In the genomic region with DNA sequence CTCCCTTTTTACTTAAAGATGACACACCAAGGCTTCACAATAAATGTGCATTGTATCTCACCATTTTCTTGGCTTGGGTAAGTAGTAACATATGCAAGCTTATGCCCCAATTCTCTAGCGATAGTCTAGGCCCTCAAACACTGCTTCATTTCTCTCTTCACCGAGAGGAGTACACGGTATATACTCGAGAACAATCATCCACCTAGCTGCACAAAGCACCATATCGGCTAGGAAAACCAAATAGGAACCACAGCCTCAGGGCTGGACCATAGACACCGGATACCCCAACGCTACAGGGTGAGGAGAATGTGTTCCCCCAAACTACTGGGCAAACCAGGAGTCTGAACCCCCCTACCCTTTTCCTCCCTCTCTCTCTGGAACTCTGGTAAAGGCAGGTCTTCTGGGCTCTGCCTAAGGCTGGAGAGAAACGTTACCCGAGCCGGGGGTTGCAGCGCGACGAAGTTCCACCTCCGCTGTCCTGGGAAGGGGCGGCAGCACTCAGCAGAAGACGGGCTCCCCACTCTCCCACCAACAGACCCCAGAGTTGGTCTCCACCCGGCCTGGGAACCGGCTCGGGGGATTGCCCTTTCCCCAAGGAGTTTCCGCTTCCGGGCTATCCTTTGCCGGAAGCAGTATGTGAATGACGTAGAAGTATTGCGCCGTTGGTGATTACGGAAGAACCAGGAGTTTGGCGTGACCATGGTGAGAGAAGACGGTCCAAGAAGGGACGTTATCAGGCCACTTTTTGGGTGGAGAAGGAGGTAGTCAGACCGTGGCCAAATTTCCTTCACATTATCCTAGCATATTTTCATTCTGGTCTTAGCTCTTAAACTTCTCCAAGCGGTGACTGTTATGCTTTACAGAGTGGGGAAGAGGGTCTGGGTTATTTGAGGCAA, we compare ENCODE assay signal across 8 cellular contexts. TPM values are rescaled to one million over a fixed set of nuclear protein-coding genes. Genes with fewer than 3 reads are reported as not detected.
DNase-seq lines count a peak whose midpoint lies in the region; ATAC-seq and TF ChIP-seq lines count a peak whose summit lies in the region.

A gene with protein sequence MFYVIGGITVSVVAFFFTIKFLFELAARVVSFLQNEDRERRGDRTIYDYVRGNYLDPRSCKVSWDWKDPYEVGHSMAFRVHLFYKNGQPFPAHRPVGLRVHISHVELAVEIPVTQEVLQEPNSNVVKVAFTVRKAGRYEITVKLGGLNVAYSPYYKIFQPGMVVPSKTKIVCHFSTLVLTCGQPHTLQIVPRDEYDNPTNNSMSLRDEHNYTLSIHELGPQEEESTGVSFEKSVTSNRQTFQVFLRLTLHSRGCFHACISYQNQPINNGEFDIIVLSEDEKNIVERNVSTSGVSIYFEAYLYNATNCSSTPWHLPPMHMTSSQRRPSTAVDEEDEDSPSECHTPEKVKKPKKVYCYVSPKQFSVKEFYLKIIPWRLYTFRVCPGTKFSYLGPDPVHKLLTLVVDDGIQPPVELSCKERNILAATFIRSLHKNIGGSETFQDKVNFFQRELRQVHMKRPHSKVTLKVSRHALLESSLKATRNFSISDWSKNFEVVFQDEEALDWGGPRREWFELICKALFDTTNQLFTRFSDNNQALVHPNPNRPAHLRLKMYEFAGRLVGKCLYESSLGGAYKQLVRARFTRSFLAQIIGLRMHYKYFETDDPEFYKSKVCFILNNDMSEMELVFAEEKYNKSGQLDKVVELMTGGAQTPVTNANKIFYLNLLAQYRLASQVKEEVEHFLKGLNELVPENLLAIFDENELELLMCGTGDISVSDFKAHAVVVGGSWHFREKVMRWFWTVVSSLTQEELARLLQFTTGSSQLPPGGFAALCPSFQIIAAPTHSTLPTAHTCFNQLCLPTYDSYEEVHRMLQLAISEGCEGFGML (minus strand): TSS at position 582 of the 896 bp plus-strand sequence. CDS start 27,465 bp downstream, outside the sequence.
Gene FCF1 (plus strand): TSS at position 646 of the 896 bp plus-strand sequence. CDS start 54 bp downstream, at position 700.

- TF ChIP-seq POLR2A in erythroblast (IDR thresholded peaks at IDR 0.05; ENCODE audit: low read length): peak; percentile 96

- no peaks in the 10 kb centered on the region for H3K9me3 Mint-ChIP-seq in stimulated activated effector memory CD8-positive, alpha-beta T cell treated with anti-CD3 and anti-CD28 coated beads, Interleukin-12 subunit alpha, Interleukin-12 subunit beta, amount 100 ng/mL, for 72 hours

- peaks cover 35% of the 10 kb centered on the region for H3K4me1 Mint-ChIP-seq in stimulated activated effector memory CD8-positive, alpha-beta T cell treated with anti-CD3 and anti-CD28 coated beads, Interleukin-12 subunit alpha, Interleukin-12 subunit beta, amount 100 ng/mL, for 72 hours

- peak within 1 kb of the TSS; percentile 73 to 90 (median 82) for H3K27ac ChIP-seq in BLaER1 treated with 17β-estradiol and CSF1 and Interleukin-3, amounts not matched to agents 10 nM and 100 nM
- H3K27ac ChIP-seq in HUES6 (ENCODE audit: low read depth, low read length): no peak within 1 kb of the TSS

- peaks cover 40% of the 10 kb centered on the region for H3K36me3 Mint-ChIP-seq in stimulated activated effector memory CD8-positive, alpha-beta T cell treated with anti-CD3 and anti-CD28 coated beads, Interleukin-12 subunit alpha, Interleukin-12 subunit beta, amount 100 ng/mL, for 72 hours

- no peaks in the 10 kb centered on the region for H3K9me3 ChIP-seq in BLaER1 treated with 17β-estradiol and CSF1 and Interleukin-3, amounts not matched to agents 10 nM and 100 nM (replicated peaks in 1 of 11)
- no peaks in the 10 kb centered on the region for H3K9me3 ChIP-seq in HUES6 (ENCODE audit: control insufficient read depth, insufficient read depth, low read depth, low read length)

- peak within 1 kb of the TSS; percentile 80 to 91 (median 87) for H3K9ac ChIP-seq in BLaER1 treated with 17β-estradiol and CSF1 and Interleukin-3, amounts not matched to agents 10 nM and 100 nM
- H3K9ac ChIP-seq in HUES6 (ENCODE audit: low read length): peak within 1 kb of the TSS; percentile 78

- H3K36me3 ChIP-seq in BLaER1 treated with 17β-estradiol and CSF1 and Interleukin-3, amounts not matched to agents 10 nM and 100 nM: peaks cover 26 to 37% (median 34%) of the 10 kb centered on the region in 11 experiments
- peaks cover 28% of the 10 kb centered on the region for H3K36me3 ChIP-seq in HUES6 (ENCODE audit: control insufficient read depth, insufficient read depth, low read length)

- peak; percentile 87 for ATAC-seq in GM21360 (IDR thresholded peaks at IDR 0.05; ENCODE audit: unreplicated experiment)
- ATAC-seq in stimulated activated effector memory CD8-positive, alpha-beta T cell treated with anti-CD3 and anti-CD28 coated beads, Interleukin-12 subunit alpha, Interleukin-12 subunit beta, amount 100 ng/mL, for 72 hours: peak; percentile 100

- peak within 1 kb of the TSS; percentile 74 to 98 (median 93) for H3K4me2 ChIP-seq in BLaER1 treated with 17β-estradiol and CSF1 and Interleukin-3, amounts not matched to agents 10 nM and 100 nM

- H3K4me3 ChIP-seq in BLaER1 treated with 17β-estradiol and CSF1 and Interleukin-3, amounts not matched to agents 10 nM and 100 nM: peak within 1 kb of the TSS; percentile 74 to 97 (median 82)
- peak within 1 kb of the TSS; percentile 89 for H3K4me3 ChIP-seq in HUES6 (ENCODE audit: low read depth, low read length)

- H4K20me1 ChIP-seq in BLaER1 treated with 17β-estradiol and CSF1 and Interleukin-3, amounts not matched to agents 10 nM and 100 nM: peaks cover 0 to 44% (median 24%) of the 10 kb centered on the region in 11 experiments; a peak in 13 of 22 replicates

- DNase-seq in activated CD8-positive, alpha-beta memory T cell treated with anti-CD3 and anti-CD28 coated beads for 48 hours (ENCODE audit: low read depth in 2 of 3, low spot score in 2 of 3): peak; percentile 40 to 63 (median 61)
- DNase-seq in erythroblast (lab: John Stamatoyannopoulos, UW) (no peak), myocyte (ENCODE audit: low read depth) (peak; percentile 92), NCI-H1105 treated with DMSO at 0.1 percent for 48 hours (lab: John Stamatoyannopoulos, UW) (no peak)
- DNase-seq in stimulated activated effector memory CD8-positive, alpha-beta T cell treated with anti-CD3 and anti-CD28 coated beads, Interleukin-12 subunit alpha, Interleukin-12 subunit beta, amount 100 ng/mL, for 72 hours (ENCODE audit: low spot score in 2 of 2): peak; percentile 63 to 89

- H3K27me3 ChIP-seq in BLaER1 treated with 17β-estradiol and CSF1 and Interleukin-3, amounts not matched to agents 10 nM and 100 nM: no peaks in the 10 kb centered on the region
- H3K27me3 ChIP-seq in HUES6 (ENCODE audit: control insufficient read depth, insufficient read depth, low read length): no peaks in the 10 kb centered on the region

- peaks cover 20 to 41% (median 30%) of the 10 kb centered on the region in 10 experiments for H3K4me1 ChIP-seq in BLaER1 treated with 17β-estradiol and CSF1 and Interleukin-3, amounts not matched to agents 10 nM and 100 nM
- 0 out of 2 replicates have a peak, but pooled peaks cover 3% of the 10 kb centered on the region for H3K4me1 ChIP-seq in HUES6 (ENCODE audit: control insufficient read depth, insufficient read depth, low read length)

- peak within 1 kb of the TSS; percentile 89 for H3K4me3 Mint-ChIP-seq in stimulated activated effector memory CD8-positive, alpha-beta T cell treated with anti-CD3 and anti-CD28 coated beads, Interleukin-12 subunit alpha, Interleukin-12 subunit beta, amount 100 ng/mL, for 72 hours

- peak within 1 kb of the TSS; percentile 96 for H3K27ac Mint-ChIP-seq in stimulated activated effector memory CD8-positive, alpha-beta T cell treated with anti-CD3 and anti-CD28 coated beads, Interleukin-12 subunit alpha, Interleukin-12 subunit beta, amount 100 ng/mL, for 72 hours

RNA-seq across cellular contexts. Expression of the first gene that starts in this region (rescaled TPM):
- 26.6 and 31.4 TPM in 2 replicates for total RNA-seq in myocyte
- 24.6 TPM for polyA plus RNA-seq in myocyte (2012)

RNA-seq across cellular contexts. Expression of gene FCF1, which starts in this region (rescaled TPM):
- 23.3 and 23.7 TPM in 2 replicates for total RNA-seq in myocyte
- polyA plus RNA-seq in myocyte (2012): 42.5 TPM

Comparison
In these comparisons a context has a peak if more than half of its experiments do, and no peak if none do; other contexts are left out.
1. DNase-seq: peak in activated CD8-positive, alpha-beta memory T cell treated with anti-CD3 and anti-CD28 coated beads for 48 hours (3 of 3), myocyte (single experiment) and stimulated activated effector memory CD8-positive, alpha-beta T cell treated with anti-CD3 and anti-CD28 coated beads, Interleukin-12 subunit alpha, Interleukin-12 subunit beta, amount 100 ng/mL, for 72 hours (2 of 2); none in erythroblast (0 of 2) and NCI-H1105 treated with DMSO at 0.1 percent for 48 hours (single experiment).